In the genomic region with DNA sequence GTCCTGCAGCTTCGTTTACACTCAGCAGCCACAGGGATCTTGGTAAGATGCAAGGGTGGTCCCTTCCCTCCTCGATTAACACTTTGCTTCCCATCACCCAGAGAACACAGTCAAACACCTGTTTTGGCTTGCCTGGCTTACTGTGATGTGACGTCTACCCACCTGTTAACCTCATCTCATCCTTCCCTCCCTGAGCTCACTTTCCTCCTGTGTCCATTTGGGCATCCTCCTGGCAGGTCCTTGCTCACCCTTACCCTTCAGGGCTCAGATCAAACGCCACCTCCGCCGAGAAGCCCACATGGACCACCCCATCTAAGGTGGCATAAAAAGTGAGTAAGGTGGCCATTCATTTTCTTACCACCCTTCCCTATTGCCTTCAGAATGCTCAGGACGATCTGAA, we compare ENCODE assay signal across 20 cellular contexts.
"Had no signal": no experiment of that assay in that cellular context is flagged by ENCODE, and none has a peak within 500 bp of the region (broad histone marks: within the 10 kb centered on the region; RNA-seq: fewer than 3 reads in every experiment).

No MANE protein-coding gene starts in this region.

- DNase-seq: activated CD4-positive, alpha-beta T cell treated with anti-CD3 and anti-CD28 coated beads, Interleukin-2, amount 50 U/mL, for 4 hours; activated CD4-positive, CD25-positive, alpha-beta regulatory T cell treated with anti-CD3 and anti-CD28 coated beads, Interleukin-2, amount 50 U/mL, for 72 hours; activated CD8-positive, alpha-beta memory T cell treated with anti-CD3 and anti-CD28 coated beads, Interleukin-2, amount 50 U/mL, for 48 hours; activated CD8-positive, alpha-beta T cell treated with anti-CD3 and anti-CD28 coated beads, Interleukin-2, amount 10 ng/mL, durations not matched to agents 7 days and 5 days; activated naive CD4-positive, alpha-beta T cell; activated naive CD8-positive, alpha-beta T cell treated with anti-CD3 and anti-CD28 coated beads, Interleukin-2, amount 50 U/mL, for 24 hours; activated T-cell treated with anti-CD3 and anti-CD28 coated beads, Interleukin-2, amount 50 U/mL, for 1 hour; amniotic stem cell; body of pancreas; MM.1S; NCI-H1105; NCI-H187 treated with DMSO at 0.1 percent for 48 hours; NCI-H2081 treated with DMSO at 0.1 percent for 48 hours; NCI-H446; NCI-H524 treated with DMSO at 0.1 percent for 48 hours had no signal

- H3K27me3 Mint-ChIP-seq: activated naive CD4-positive, alpha-beta T cell treated with anti-CD3 and anti-CD28 coated beads, Interleukin-2, amount 50 U/mL, for 24 hours; central memory CD8-positive, alpha-beta T cell had no signal

- H3K4me3 Mint-ChIP-seq: activated CD8-positive, alpha-beta T cell treated with anti-CD3 and anti-CD28 coated beads, Interleukin-2, amount 10 ng/mL, durations not matched to agents 7 days and 5 days; activated naive CD4-positive, alpha-beta T cell treated with anti-CD3 and anti-CD28 coated beads, Interleukin-2, amount 50 U/mL, for 24 hours; activated naive CD8-positive, alpha-beta T cell treated with anti-CD3 and anti-CD28 coated beads, Interleukin-2, amount 50 U/mL, for 24 hours; central memory CD8-positive, alpha-beta T cell; T-helper 2 cell treated with Interferon-gamma antibody and Interleukin-4, amounts not matched to agents 5 μg/mL and 100 μg/mL, for 36 hours had no signal

- H3K27ac Mint-ChIP-seq: activated CD8-positive, alpha-beta T cell treated with anti-CD3 and anti-CD28 coated beads, Interleukin-2, amount 10 ng/mL, durations not matched to agents 7 days and 5 days; activated naive CD4-positive, alpha-beta T cell treated with anti-CD3 and anti-CD28 coated beads, Interleukin-2, amount 50 U/mL, for 24 hours; activated naive CD8-positive, alpha-beta T cell treated with anti-CD3 and anti-CD28 coated beads, Interleukin-2, amount 50 U/mL, for 24 hours; T-helper 2 cell treated with Interferon-gamma antibody and Interleukin-4, amounts not matched to agents 5 μg/mL and 100 μg/mL, for 36 hours had no signal

- H3K27me3 ChIP-seq: ascending aorta, body of pancreas, SJSA1 had no signal

- H3K9me3 ChIP-seq: ascending aorta, body of pancreas, SJSA1 had no signal

- H3K27ac ChIP-seq: ascending aorta, body of pancreas, SJSA1 had no signal

- H3K9me3 Mint-ChIP-seq: activated naive CD4-positive, alpha-beta T cell treated with anti-CD3 and anti-CD28 coated beads, Interleukin-2, amount 50 U/mL, for 24 hours; activated naive CD8-positive, alpha-beta T cell treated with anti-CD3 and anti-CD28 coated beads, Interleukin-2, amount 50 U/mL, for 24 hours; central memory CD8-positive, alpha-beta T cell; T-helper 2 cell treated with Interferon-gamma antibody and Interleukin-4, amounts not matched to agents 5 μg/mL and 100 μg/mL, for 36 hours had no signal

- H3K4me3 ChIP-seq: ascending aorta, body of pancreas, SJSA1 had no signal

- ATAC-seq: activated CD8-positive, alpha-beta T cell treated with anti-CD3 and anti-CD28 coated beads, Interleukin-2, amount 10 ng/mL, durations not matched to agents 7 days and 5 days; activated naive CD8-positive, alpha-beta T cell treated with anti-CD3 and anti-CD28 coated beads, Interleukin-2, amount 50 U/mL, for 24 hours; body of pancreas had no signal
